22 cellular contexts compared by ENCODE assay signal in the genomic region with DNA sequence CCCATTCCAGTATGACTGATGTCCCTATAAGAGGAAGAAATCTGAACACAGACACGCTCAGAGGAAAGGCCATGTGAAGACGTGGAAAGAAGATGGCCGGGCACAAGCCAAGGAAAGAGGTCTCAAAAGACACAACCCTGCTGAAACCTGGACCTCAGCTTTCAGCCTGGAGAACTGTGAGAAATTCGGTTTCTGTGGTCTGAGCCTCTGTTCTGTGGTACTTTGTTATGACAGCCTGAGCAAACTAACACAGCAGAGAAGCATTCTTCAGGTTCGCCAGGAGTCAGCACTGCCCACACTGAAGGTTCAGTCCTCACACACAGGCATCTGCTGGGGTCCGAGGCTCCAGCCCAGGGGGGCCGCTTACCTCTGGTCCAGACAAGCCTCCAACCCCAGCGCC. TPM values are rescaled to one million over a fixed set of nuclear protein-coding genes. Genes with fewer than 3 reads are reported as not detected.
DNase-seq lines count a peak whose midpoint lies in the region; ATAC-seq, FAIRE-seq and TF ChIP-seq lines count a peak whose summit lies in the region.
"Had no signal": no experiment of that assay in that cellular context is flagged by ENCODE, and none has a peak within 500 bp of the region (broad histone marks: within the 10 kb centered on the region; RNA-seq: fewer than 3 reads in every experiment).

No MANE protein-coding gene starts in this region.

- H3K27ac Mint-ChIP-seq in astrocyte (ENCODE audit: unreplicated experiment) (peak overlapping the region; percentile 47), nephron progenitor cell (peak overlapping the region; percentile 58)
- H3K27ac Mint-ChIP-seq: B cell; CD4-positive, CD25-positive, alpha-beta regulatory T cell; CD8-positive, alpha-beta T cell; GM23338; HFFc6 had no signal

- H3K9me3 Mint-ChIP-seq in astrocyte (ENCODE audit: unreplicated experiment), result no peaks in the 10 kb centered on the region
- no peaks in the 10 kb centered on the region for H3K9me3 Mint-ChIP-seq in nephron progenitor cell
- H3K9me3 Mint-ChIP-seq: CD8-positive, alpha-beta T cell; GM23338; HFFc6 had no signal

- no peak overlapping the region for H2AK9ac ChIP-seq in IMR-90 (replicated peaks; ENCODE audit: low read depth, low read length, poor library complexity)

- no TSS peak for BruUV-seq in IMR-90 (replicated peaks; lab: Mats Ljungman, UMichigan)

- no peak overlapping the region for H3K14ac ChIP-seq in IMR-90 (replicated peaks; ENCODE audit: low read depth, low read length)

- ATAC-seq in IMR-90 (ENCODE audit: low read depth) (no peak), left lobe of liver (peak; percentile 8), HG03469 (IDR thresholded peaks at IDR 0.05; ENCODE audit: unreplicated experiment) (no peak)
- ATAC-seq: CD8-positive, alpha-beta T cell; GM23338 had no signal

- no peak overlapping the region for H3K56ac ChIP-seq in IMR-90 (ENCODE audit: extremely low read depth, insufficient read depth, low read length)

- no peak overlapping the region for H2BK5ac ChIP-seq in IMR-90 (ENCODE audit: low read depth, low read length, poor library complexity, severe bottlenecking)

- H3K36me3 ChIP-seq in IMR-90 (ENCODE audit: control insufficient read depth, insufficient read depth, low read length) (no peaks in the 10 kb centered on the region), astrocyte (ENCODE audit: insufficient read depth, low read length) (no peaks in the 10 kb centered on the region), small intestine (ENCODE audit: control insufficient read depth in 2 of 2, insufficient read depth in 2 of 2, low read length in 2 of 2) (peaks cover 0 to 36% of the 10 kb centered on the region in 2 donors)
- H3K36me3 ChIP-seq: BLaER1, HAP-1 had no signal

- H3K9ac ChIP-seq in IMR-90 (ENCODE audit: low read depth, low read length) (no peak overlapping the region), astrocyte (ENCODE audit: low read length) (no peak overlapping the region)
- H3K9ac ChIP-seq: BLaER1 had no signal

- H3K4me2 ChIP-seq in IMR-90 (ENCODE audit: low read depth, low read length) (no peak overlapping the region), astrocyte (ENCODE audit: low read length) (no peak overlapping the region)
- H3K4me2 ChIP-seq: BLaER1, GM23338 had no signal

- no peaks in the 10 kb centered on the region; the same call in 1 of the 2 replicates for H3K9me1 ChIP-seq in IMR-90 (ENCODE audit: insufficient read depth, low read length)

- dilution Hi-C loops in IMR-90 (cut with HindIII; ENCODE audit: low sequenced_read_pairs, unreplicated experiment), result no loop called here

- no peak for FAIRE-seq in astrocyte (lab: Jason Lieb, UNC)
- no peak for FAIRE-seq in small intestine (lab: Jason Lieb, UNC)
- FAIRE-seq: A204.1, G401.6 had no signal

- H3K4me3 ChIP-seq in IMR-90 (ENCODE audit: insufficient read depth, low read depth, low read length) (no peak overlapping the region), astrocyte (ENCODE audit: insufficient read depth, low read depth, low read length) (no peak overlapping the region), small intestine (ENCODE audit: low read depth in 1 of 2, low read length in 2 of 2) (no peak overlapping the region)
- H3K4me3 ChIP-seq: BLaER1, GM23338, HAP-1 had no signal

- H2BK120ac ChIP-seq in IMR-90 (ENCODE audit: low read depth, low read length), result no peak overlapping the region

- no peak for TF ChIP-seq POLR2A in IMR-90 (IDR thresholded peaks at IDR 0.05; ENCODE audit: low read depth, low read length)

- no peak overlapping the region for H4K91ac ChIP-seq in IMR-90 (ENCODE audit: insufficient read depth, low read depth, low read length)

- H3K4me1 ChIP-seq in IMR-90 (ENCODE audit: control insufficient read depth, insufficient read depth, low read length) (peaks cover 12% of the 10 kb centered on the region), astrocyte (ENCODE audit: insufficient read depth, low read length) (peaks cover 17% of the 10 kb centered on the region), small intestine (ENCODE audit: control insufficient read depth in 2 of 2, insufficient read depth in 1 of 2, low read depth in 1 of 2, low read length in 1 of 2) (no peaks in the 10 kb centered on the region)
- H3K4me1 ChIP-seq: BLaER1, Caco-2, HAP-1 had no signal

- H3K27ac ChIP-seq in IMR-90 (ENCODE audit: insufficient read depth, low read length) (no peak overlapping the region), astrocyte (ENCODE audit: low read depth, low read length) (no peak overlapping the region), small intestine (ENCODE audit: low read depth in 1 of 2, low read length in 1 of 2) (no peak overlapping the region)
- H3K27ac ChIP-seq: 22Rv1, BLaER1, C4-2B had no signal

- no peak overlapping the region for H4K8ac ChIP-seq in IMR-90 (ENCODE audit: low read depth in 2 of 2, low read length in 2 of 2)

- no peak overlapping the region for H3K23ac ChIP-seq in IMR-90 (ENCODE audit: low read depth, low read length)

- H2BK20ac ChIP-seq in IMR-90 (ENCODE audit: low read depth, low read length), result no peak overlapping the region

- H3K4me1 Mint-ChIP-seq in astrocyte (ENCODE audit: low read depth, unreplicated experiment) (peaks cover 15% of the 10 kb centered on the region), nephron progenitor cell (peaks cover 20% of the 10 kb centered on the region)
- H3K4me1 Mint-ChIP-seq: B cell; CD4-positive, CD25-positive, alpha-beta regulatory T cell had no signal

- H3K79me1 ChIP-seq in IMR-90 (ENCODE audit: low read depth in 1 of 2, low read length in 2 of 2), result no peaks in the 10 kb centered on the region

- WGBS in IMR-90 (ENCODE audit: extremely low coverage in 2 of 2, insufficient read length in 1 of 2), 2 experiments, result 70% methylated on average over 2 of the region's 8 CpGs; no CpG with 5 or more reads in 1 of the 2 experiments
- 80 to 88% (median 83%) methylated on average over 8 of the region's 8 CpGs for WGBS in small intestine, 3 donors

- POLR2A ChIA-PET in IMR-90 (lab: Charles Lee; ENCODE audit: unreplicated experiment), result no interaction called here

- H4K5ac ChIP-seq in IMR-90 (ENCODE audit: low read depth, low read length), result no peak overlapping the region

- peak overlapping the region; percentile 44; the same call in 1 of the 3 replicates for H2BK15ac ChIP-seq in IMR-90 (ENCODE audit: low read depth, low read length)

- no peaks in the 10 kb centered on the region for H3K79me2 ChIP-seq in astrocyte (ENCODE audit: insufficient read depth, low read length)

- CTCF ChIA-PET in IMR-90 (lab: Yijun Ruan, JAX), result no interaction called here

- intact Hi-C loops in IMR-90 (cut with micrococcal nuclease), result no loop called here

- H2AFZ ChIP-seq in IMR-90 (replicated peaks; ENCODE audit: low read length, poor library complexity) (no peak overlapping the region), astrocyte (ENCODE audit: low read depth, low read length) (no peak overlapping the region)
- H2AFZ ChIP-seq: GM23338 had no signal

- H3K9me3 ChIP-seq in IMR-90 (ENCODE audit: control insufficient read depth, insufficient read depth, low read length) (no peaks in the 10 kb centered on the region), astrocyte (ENCODE audit: insufficient read depth, low read depth, low read length) (no peaks in the 10 kb centered on the region), small intestine (ENCODE audit: control insufficient read depth, low read depth) (no peaks in the 10 kb centered on the region)
- H3K9me3 ChIP-seq: BLaER1, Caco-2, HAP-1 had no signal

- H3K27me3 Mint-ChIP-seq in astrocyte (ENCODE audit: low read depth, unreplicated experiment), result no peaks in the 10 kb centered on the region
- H3K27me3 Mint-ChIP-seq in nephron progenitor cell (ENCODE audit: low read depth, poor library complexity), result peaks cover 14% of the 10 kb centered on the region

- H3K18ac ChIP-seq in IMR-90 (ENCODE audit: low read depth, low read length), result no peak overlapping the region

- no peak overlapping the region for H3K4me3 Mint-ChIP-seq in astrocyte (ENCODE audit: unreplicated experiment)
- no peak overlapping the region for H3K4me3 Mint-ChIP-seq in nephron progenitor cell
- H3K4me3 Mint-ChIP-seq: B cell; CD4-positive, CD25-positive, alpha-beta regulatory T cell; CD8-positive, alpha-beta T cell; GM23338; HFFc6 had no signal

- H2AK5ac ChIP-seq in IMR-90 (ENCODE audit: low read depth, low read length), result peak overlapping the region; percentile 8; the same call in 1 of the 2 replicates

- in situ Hi-C loops in IMR-90 (cut with MboI; ENCODE audit: low sequenced_read_pairs), result no loop called here

- no peaks in the 10 kb centered on the region for H4K20me1 ChIP-seq in IMR-90 (ENCODE audit: insufficient read depth, low read length)
- no peaks in the 10 kb centered on the region for H4K20me1 ChIP-seq in astrocyte (ENCODE audit: insufficient read depth, low read length)
- H4K20me1 ChIP-seq: BLaER1 had no signal

- no peak for TF ChIP-seq RAD21 in IMR-90 (IDR thresholded peaks at IDR 0.05; ENCODE audit: low read length)

- no peak overlapping the region for H3K4ac ChIP-seq in IMR-90 (ENCODE audit: low read depth, low read length)

- DNase-seq in IMR-90, result no peak
- DNase-seq in astrocyte (ENCODE audit: low read depth), result no peak
- DNase-seq in left lobe of liver (ENCODE audit: low spot score), result no peak
- no peak for DNase-seq in nephron progenitor cell
- no peak for DNase-seq in small intestine
- DNase-seq in T-helper 9 cell, result no peak
- DNase-seq in NCI-H774 (lab: John Stamatoyannopoulos, UW), result no peak
- DNase-seq: Caco-2; CD4-positive, CD25-positive, alpha-beta regulatory T cell; CD8-positive, alpha-beta T cell; DMS153; DND-41; HFFc6 had no signal

- no peaks in the 10 kb centered on the region for H3K27me3 ChIP-seq in IMR-90 (ENCODE audit: control insufficient read depth, insufficient read depth, low read length)
- no peaks in the 10 kb centered on the region for H3K27me3 ChIP-seq in astrocyte (ENCODE audit: insufficient read depth, low read length)
- no peaks in the 10 kb centered on the region for H3K27me3 ChIP-seq in small intestine (ENCODE audit: control insufficient read depth in 2 of 2, insufficient read depth in 2 of 2, low read length in 2 of 2)
- H3K27me3 ChIP-seq: BLaER1 had no signal

- no peak for TF ChIP-seq CTCF in IMR-90 (conservative IDR thresholded peaks at IDR 0.05; ENCODE audit: low read depth, low read length)
- TF ChIP-seq CTCF in astrocyte (IDR thresholded peaks at IDR 0.05; ENCODE audit: insufficient read depth, low read depth, low read length), result no peak
- no peak for TF ChIP-seq CTCF in nephron progenitor cell (IDR thresholded peaks at IDR 0.05)

- H3K36me3 Mint-ChIP-seq in astrocyte (ENCODE audit: low read depth, unreplicated experiment) (peaks cover 13% of the 10 kb centered on the region), nephron progenitor cell (ENCODE audit: low read depth) (no peaks in the 10 kb centered on the region)
- H3K36me3 Mint-ChIP-seq: CD4-positive, CD25-positive, alpha-beta regulatory T cell; CD8-positive, alpha-beta T cell had no signal

TF ChIP-seq in IMR-90, 13 proteins besides CTCF, POLR2A, EP300 and RAD21 (continues in another document):
- TF ChIP-seq RFX5 (IDR thresholded peaks at IDR 0.05; ENCODE audit: low read depth, low read length) (no peak), CHD1 (IDR thresholded peaks at IDR 0.05; ENCODE audit: low read depth, low read length) (no peak)

RNA-seq across cellular contexts. Expression of gene SEC16B, which starts 37.7 kb away (rescaled TPM):
- total RNA-seq in IMR-90 (2012; rRNA removed), result 2.8 and 4.3 TPM in 2 replicates
- polyA plus RNA-seq in IMR-90 (2012; rRNA removed), result 3.4 and 4.3 TPM in 2 replicates
- polyA plus RNA-seq in IMR-90 (2012; cell fraction: cytosol; rRNA removed), result 2.0 and 2.2 TPM in 2 replicates
- 11.8 and 15.0 TPM in 2 replicates for polyA plus RNA-seq in IMR-90 (2012; cell fraction: nucleus; rRNA removed; ENCODE audit: low replicate concordance)
- total RNA-seq in astrocyte, result 3.0 and 4.2 TPM in 2 replicates
- total RNA-seq in left lobe of liver, result 60.3 TPM
- polyA plus RNA-seq in small intestine, result 10 to 100 TPM; 10.2 to 68.0 (median 43.5) TPM
- total RNA-seq: CD4-positive, CD25-positive, alpha-beta regulatory T cell; CD8-positive, alpha-beta T cell had no signal
- polyA plus RNA-seq: CD4-positive, CD25-positive, alpha-beta regulatory T cell had no signal

Comparison
In these comparisons a context has a peak if more than half of its experiments do, and no peak if none do; other contexts are left out.
1. RNA of gene SEC16B, which starts 37.7 kb away (total RNA-seq): 60.3 TPM in left lobe of liver (single experiment); 2.8 to 4.3 TPM in IMR-90 and 3.0 to 4.2 TPM in astrocyte; every median in the first group is over 10 times any median in the second.